In the genomic region with DNA sequence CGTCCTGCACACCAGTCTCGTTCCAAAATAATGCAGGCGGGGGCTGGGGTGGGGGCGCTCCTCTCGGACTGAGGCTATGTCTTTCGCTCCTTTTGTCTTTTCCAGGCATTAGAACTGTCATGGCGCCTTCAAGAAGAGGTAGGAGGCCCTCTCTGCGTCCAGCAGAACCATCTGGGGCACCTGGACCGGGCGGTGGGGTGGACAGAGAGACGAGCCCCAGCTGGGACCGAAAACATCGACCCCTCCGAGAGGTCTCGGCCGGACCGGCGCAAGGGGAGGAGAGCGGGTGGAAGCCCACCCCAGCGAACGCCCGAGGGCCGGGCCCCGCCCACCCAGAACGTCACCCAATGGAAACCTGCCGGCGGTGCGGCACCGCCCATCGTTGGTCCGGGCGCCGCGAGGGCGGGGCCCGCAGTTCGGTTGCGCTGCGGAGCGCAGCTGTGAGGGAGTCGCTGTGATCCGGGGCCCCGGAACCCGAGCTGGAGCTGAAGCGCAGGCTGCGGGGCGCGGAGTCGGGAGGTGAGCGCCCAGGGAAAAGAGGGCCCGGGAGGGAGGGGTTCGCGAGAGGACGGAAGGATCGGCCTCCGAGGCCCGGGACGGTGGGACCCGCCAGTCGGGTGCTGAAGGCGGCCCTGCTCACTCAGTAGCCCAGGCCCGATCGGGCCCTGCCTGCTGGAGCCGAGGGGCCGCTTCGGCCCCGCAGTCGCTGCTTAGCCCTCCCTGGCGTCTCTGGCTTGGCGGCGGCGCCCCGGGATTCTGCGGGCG, we compare ENCODE assay signal across 1 cellular context.
TF ChIP-seq lines count a peak whose summit lies in the region.

NRBP1 (plus strand) TSS at position 419 of the 765 bp plus-strand sequence. CDS start 4,643 bp downstream, outside the sequence.

TF ChIP-seq in HepG2, 621 proteins besides CTCF, POLR2A, EP300 and RAD21 (continued from another document and continues in another):
- TF ChIP-seq ATF2 (CRISPR knock-in tag; IDR thresholded peaks at IDR 0.05) = peak; percentile 76
- TF ChIP-seq ZNF253 (CRISPR knock-in tag; IDR thresholded peaks at IDR 0.05; ENCODE audit: borderline replicate concordance) = 0 out of 2 replicates have a peak, but pooled peaks have one; percentile 20
- TF ChIP-seq ZNF776 (CRISPR knock-in tag; IDR thresholded peaks at IDR 0.05) = peak; percentile 81; the same call in 1 of the 2 replicates
- TF ChIP-seq RERE (CRISPR knock-in tag; IDR thresholded peaks at IDR 0.05; ENCODE audit: low read depth) = no peak; the same call in 1 of the 2 replicates
- peak; percentile 20; the same call in 1 of the 2 replicates for TF ChIP-seq MXD4 (CRISPR knock-in tag; IDR thresholded peaks at IDR 0.05)
- peak; percentile 88; the same call in 1 of the 2 replicates for TF ChIP-seq ARID4A (CRISPR knock-in tag; IDR thresholded peaks at IDR 0.05; ENCODE audit: borderline replicate concordance)
- peak; percentile 86 for TF ChIP-seq POGZ (CRISPR knock-in tag; IDR thresholded peaks at IDR 0.05)
- TF ChIP-seq KDM5B (CRISPR knock-in tag; IDR thresholded peaks at IDR 0.05; ENCODE audit: borderline replicate concordance) = peak; percentile 94
- TF ChIP-seq PHF8 (CRISPR knock-in tag; IDR thresholded peaks at IDR 0.05) = peak; percentile 98
- TF ChIP-seq ADNP (CRISPR knock-in tag; IDR thresholded peaks at IDR 0.05) = no peak
- TF ChIP-seq ATF6 (CRISPR knock-in tag; conservative IDR thresholded peaks at IDR 0.05) = peak; percentile 31; the same call in 1 of the 2 replicates
- no peak for TF ChIP-seq RORA (CRISPR knock-in tag; IDR thresholded peaks at IDR 0.05)
- no peak for TF ChIP-seq ATF5 (CRISPR knock-in tag; IDR thresholded peaks at IDR 0.05; ENCODE audit: low read depth)
- TF ChIP-seq, protein P1, sequence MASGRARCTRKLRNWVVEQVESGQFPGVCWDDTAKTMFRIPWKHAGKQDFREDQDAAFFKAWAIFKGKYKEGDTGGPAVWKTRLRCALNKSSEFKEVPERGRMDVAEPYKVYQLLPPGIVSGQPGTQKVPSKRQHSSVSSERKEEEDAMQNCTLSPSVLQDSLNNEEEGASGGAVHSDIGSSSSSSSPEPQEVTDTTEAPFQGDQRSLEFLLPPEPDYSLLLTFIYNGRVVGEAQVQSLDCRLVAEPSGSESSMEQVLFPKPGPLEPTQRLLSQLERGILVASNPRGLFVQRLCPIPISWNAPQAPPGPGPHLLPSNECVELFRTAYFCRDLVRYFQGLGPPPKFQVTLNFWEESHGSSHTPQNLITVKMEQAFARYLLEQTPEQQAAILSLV (CRISPR knock-in tag; IDR thresholded peaks at IDR 0.05; ENCODE audit: borderline replicate concordance) = peak; percentile 82
- TF ChIP-seq NR0B2 (CRISPR knock-in tag; IDR thresholded peaks at IDR 0.05) = peak; percentile 50
- TF ChIP-seq ZFP36 (IDR thresholded peaks at IDR 0.05; ENCODE audit: borderline replicate concordance, low read depth, low read length, partially characterized antibody) = no peak
- TF ChIP-seq SRSF9 (IDR thresholded peaks at IDR 0.05; ENCODE audit: borderline replicate concordance, insufficient read depth, low read depth, low read length, poor library complexity, severe bottlenecking) = no peak
- 0 out of 2 replicates have a peak, but pooled peaks have one; percentile 63 for TF ChIP-seq ZNF563 (CRISPR knock-in tag; IDR thresholded peaks at IDR 0.05)
- peak; percentile 35 for TF ChIP-seq TEAD3 (CRISPR knock-in tag; optimal IDR thresholded peaks at IDR 0.05; ENCODE audit: borderline replicate concordance)
- 0 out of 2 replicates have a peak, but pooled peaks have one; percentile 60 for TF ChIP-seq BRCA1 (CRISPR knock-in tag; IDR thresholded peaks at IDR 0.05)
- TF ChIP-seq ZC3H4 (CRISPR knock-in tag; IDR thresholded peaks at IDR 0.05; ENCODE audit: borderline replicate concordance) = no peak
- no peak for TF ChIP-seq ZNF660 (CRISPR knock-in tag; IDR thresholded peaks at IDR 0.05; ENCODE audit: borderline replicate concordance, low read depth)
- TF ChIP-seq ZBED4 (CRISPR knock-in tag; IDR thresholded peaks at IDR 0.05; ENCODE audit: borderline replicate concordance) = peak; percentile 87
- TF ChIP-seq ZFP37 (CRISPR knock-in tag; IDR thresholded peaks at IDR 0.05; ENCODE audit: borderline replicate concordance) = no peak; the same call in none of the 2 replicates
- TF ChIP-seq, protein P2, sequence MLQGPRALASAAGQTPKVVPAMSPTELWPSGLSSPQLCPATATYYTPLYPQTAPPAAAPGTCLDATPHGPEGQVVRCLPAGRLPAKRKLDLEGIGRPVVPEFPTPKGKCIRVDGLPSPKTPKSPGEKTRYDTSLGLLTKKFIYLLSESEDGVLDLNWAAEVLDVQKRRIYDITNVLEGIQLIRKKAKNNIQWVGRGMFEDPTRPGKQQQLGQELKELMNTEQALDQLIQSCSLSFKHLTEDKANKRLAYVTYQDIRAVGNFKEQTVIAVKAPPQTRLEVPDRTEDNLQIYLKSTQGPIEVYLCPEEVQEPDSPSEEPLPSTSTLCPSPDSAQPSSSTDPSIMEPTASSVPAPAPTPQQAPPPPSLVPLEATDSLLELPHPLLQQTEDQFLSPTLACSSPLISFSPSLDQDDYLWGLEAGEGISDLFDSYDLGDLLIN (CRISPR knock-in tag; IDR thresholded peaks at IDR 0.05; ENCODE audit: borderline replicate concordance) = 0 out of 2 replicates have a peak, but pooled peaks have one; percentile 52
- TF ChIP-seq STAT5B (CRISPR knock-in tag; IDR thresholded peaks at IDR 0.05) = peak; percentile 44; the same call in 1 of the 2 replicates
- TF ChIP-seq JUND (CRISPR knock-in tag; IDR thresholded peaks at IDR 0.05) = 0 out of 2 replicates have a peak, but pooled peaks have one; percentile 10
